In the genomic region with DNA sequence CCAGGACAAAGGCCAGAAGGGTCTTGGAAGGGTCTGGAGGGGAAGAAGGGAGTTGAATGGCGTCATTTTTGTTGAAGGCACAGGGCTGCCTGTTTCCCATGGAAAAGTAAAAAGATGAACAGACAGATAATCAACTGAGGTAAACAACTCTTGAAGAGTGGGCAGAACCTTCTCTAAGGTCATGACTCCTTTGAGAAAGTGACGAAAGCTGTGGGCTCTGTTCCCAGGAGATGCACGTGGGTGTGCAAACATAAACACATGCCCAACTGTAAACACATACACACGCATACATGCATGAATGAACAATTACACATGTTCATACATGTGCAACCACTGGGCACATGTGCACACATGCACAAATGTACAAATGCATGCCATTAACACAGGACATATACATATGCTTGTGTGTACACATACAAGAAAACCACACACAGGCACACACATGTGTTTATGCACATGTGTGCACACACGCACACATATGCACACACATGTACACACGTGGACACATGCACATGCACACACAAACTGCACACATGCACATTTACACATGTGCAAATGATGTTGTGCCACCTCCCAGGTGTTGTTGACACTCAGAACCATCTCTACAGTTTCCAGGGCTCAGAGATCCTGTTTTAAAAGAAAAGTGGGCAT, we compare ENCODE assay signal across 1 cellular context.
TF ChIP-seq lines count a peak whose summit lies in the region.

No MANE protein-coding gene starts in this region.

TF ChIP-seq in GM12891, 5 proteins besides CTCF, POLR2A, EP300 and RAD21:
- TF ChIP-seq POU2F2 (IDR thresholded peaks at IDR 0.05; ENCODE audit: low read depth, low read length): no peak
- TF ChIP-seq SPI1 (IDR thresholded peaks at IDR 0.05; ENCODE audit: low read depth, low read length): no peak
- TF ChIP-seq POLR2AphosphoS5 (IDR thresholded peaks at IDR 0.05; ENCODE audit: low read depth, low read length): no peak
- no peak for TF ChIP-seq TAF1 (IDR thresholded peaks at IDR 0.05; ENCODE audit: low read depth, low read length)
TF ChIP-seq in GM12891: peak in this region for 0.
